Comparison of ENCODE assay signal across 8 cellular contexts in genomic region chr1:224113545-224113917, GRCh38. TPM values are rescaled to one million over a fixed set of nuclear protein-coding genes. Genes with fewer than 3 reads are reported as not detected.
DNase-seq lines count a peak whose midpoint lies in the region; ATAC-seq and TF ChIP-seq lines count a peak whose summit lies in the region.

No MANE protein-coding gene starts in this region.

- H2BK120ac ChIP-seq in mesenchymal stem cell (ENCODE audit: low read depth, low read length), result no peak overlapping the region

- no peak overlapping the region for H3K14ac ChIP-seq in mesenchymal stem cell (ENCODE audit: low read length in 2 of 2)

- H2AFZ ChIP-seq in mesenchymal stem cell (ENCODE audit: low read depth, low read length), result no peak overlapping the region

- H3K27me3 Mint-ChIP-seq in activated naive CD8-positive, alpha-beta T cell treated with anti-CD3 and anti-CD28 coated beads, Interleukin-2, amount 50 U/mL, for 24 hours, result peaks cover 4% of the 10 kb centered on the region

- H3K9me3 Mint-ChIP-seq in activated naive CD8-positive, alpha-beta T cell treated with anti-CD3 and anti-CD28 coated beads, Interleukin-2, amount 50 U/mL, for 24 hours, result no peaks in the 10 kb centered on the region

- peak overlapping the region; percentile 92 for H3K27ac Mint-ChIP-seq in activated naive CD8-positive, alpha-beta T cell treated with anti-CD3 and anti-CD28 coated beads, Interleukin-2, amount 50 U/mL, for 24 hours

- H3K23ac ChIP-seq in mesenchymal stem cell (ENCODE audit: low read length in 2 of 2), result no peak overlapping the region

- peaks cover 30% of the 10 kb centered on the region for H3K4me1 Mint-ChIP-seq in activated naive CD8-positive, alpha-beta T cell treated with anti-CD3 and anti-CD28 coated beads, Interleukin-2, amount 50 U/mL, for 24 hours

- H3K27ac ChIP-seq in mesenchymal stem cell (ENCODE audit: low read length, poor library complexity, severe bottlenecking), result no peak overlapping the region

- no peak overlapping the region for H2AK5ac ChIP-seq in mesenchymal stem cell (ENCODE audit: low read length, severe bottlenecking)

- H3K36me3 Mint-ChIP-seq in activated naive CD8-positive, alpha-beta T cell treated with anti-CD3 and anti-CD28 coated beads, Interleukin-2, amount 50 U/mL, for 24 hours (ENCODE audit: low read depth), result peaks cover 8% of the 10 kb centered on the region

- H3K27me3 ChIP-seq in H7 (ENCODE audit: control insufficient read depth, insufficient read depth, low read length), result no peaks in the 10 kb centered on the region
- peaks cover 0 to 8% of the 10 kb centered on the region in 2 experiments for H3K27me3 ChIP-seq in mesenchymal stem cell (ENCODE audit: control insufficient read depth in 1 of 2, insufficient read depth in 1 of 2, low read length in 2 of 2)

- H3K18ac ChIP-seq in mesenchymal stem cell (ENCODE audit: low read depth in 1 of 2, low read length in 2 of 2), result no peak overlapping the region

- H2BK12ac ChIP-seq in mesenchymal stem cell (ENCODE audit: low read length in 2 of 2), result no peak overlapping the region

- peak overlapping the region; percentile 86 for H3K4me3 Mint-ChIP-seq in activated naive CD8-positive, alpha-beta T cell treated with anti-CD3 and anti-CD28 coated beads, Interleukin-2, amount 50 U/mL, for 24 hours

- no peaks in the 10 kb centered on the region for H3K36me3 ChIP-seq in H7 (replicated peaks; ENCODE audit: control insufficient read depth, insufficient read depth, low read length)
- H3K36me3 ChIP-seq in mesenchymal stem cell (ENCODE audit: control insufficient read depth in 1 of 2, insufficient read depth in 2 of 2, low read depth in 1 of 2, low read length in 2 of 2), result no peaks in the 10 kb centered on the region

- no peak overlapping the region for H4K91ac ChIP-seq in mesenchymal stem cell (ENCODE audit: low read length)

- no peak overlapping the region for H4K8ac ChIP-seq in mesenchymal stem cell (ENCODE audit: low read length)

- peak overlapping the region; percentile 98 for H3K9ac ChIP-seq in mesenchymal stem cell (ENCODE audit: low read length)

- no peak for DNase-seq in AG10803 (ENCODE audit: low read depth)
- DNase-seq in H7, result no peak
- DNase-seq in activated naive CD8-positive, alpha-beta T cell treated with anti-CD3 and anti-CD28 coated beads, Interleukin-2, amount 50 U/mL, for 24 hours, result no peak
- DNase-seq in mesenchymal stem cell, result no peak
- no peak for DNase-seq in mucosa of gallbladder (ENCODE audit: low spot score)
- DNase-seq in G401 (ENCODE audit: low spot score), result no peak
- DNase-seq in Kasumi-1 (lab: John Stamatoyannopoulos, UW), result no peak
- DNase-seq in COLO668 (lab: John Stamatoyannopoulos, UW; ENCODE audit: unreplicated experiment), result no peak

- no peak for TF ChIP-seq CTCF in AG10803 (conservative IDR thresholded peaks at IDR 0.05; ENCODE audit: low read length)

- no peak overlapping the region for H3K4ac ChIP-seq in mesenchymal stem cell (ENCODE audit: low read depth in 1 of 2, low read length in 2 of 2)

- in situ Hi-C loops in G401 (cut with HindIII; ENCODE audit: low sequenced_read_pairs), result no loop called here

- no peak overlapping the region for H3K4me2 ChIP-seq in mesenchymal stem cell (ENCODE audit: low read length, poor library complexity, severe bottlenecking)

- H3K4me1 ChIP-seq in mesenchymal stem cell (ENCODE audit: control insufficient read depth, insufficient read depth, low read depth, low read length), result no peaks in the 10 kb centered on the region

- no peaks in the 10 kb centered on the region for H3K9me3 ChIP-seq in mesenchymal stem cell (ENCODE audit: control insufficient read depth, low read length)

- no peak overlapping the region for H2BK15ac ChIP-seq in mesenchymal stem cell (ENCODE audit: low read depth, poor library complexity, severe bottlenecking)

- H3K79me1 ChIP-seq in mesenchymal stem cell (replicated peaks; ENCODE audit: low read length, poor library complexity, severe bottlenecking), result no peaks in the 10 kb centered on the region

- H3K4me3 ChIP-seq in AG10803 (ENCODE audit: low read length) (peak overlapping the region; percentile 90), H7 (ENCODE audit: insufficient read depth, low read depth, low read length) (0 out of 2 replicates have a peak overlapping the region, but pooled peaks have one; percentile 99), mesenchymal stem cell (ENCODE audit: insufficient read depth in 1 of 2, low read depth in 1 of 2, low read length in 2 of 2) (peak overlapping the region; percentile 97 to 98)

- WGBS in mesenchymal stem cell, result 71% methylated on average over 2 of the region's 2 CpGs

- no peak for ATAC-seq in activated naive CD8-positive, alpha-beta T cell treated with anti-CD3 and anti-CD28 coated beads, Interleukin-2, amount 50 U/mL, for 24 hours

- H2BK5ac ChIP-seq in mesenchymal stem cell (ENCODE audit: low read depth, low read length, poor library complexity, severe bottlenecking), result no peak overlapping the region

RNA-seq across cellular contexts. Expression of gene FBXO28, which starts 0.4 kb away (rescaled TPM):
- 41.3 and 52.9 TPM in 2 replicates for total RNA-seq in H7 (2014; rRNA removed; shearing (Covaris generic))
- polyA plus RNA-seq in mesenchymal stem cell (2013, experiment 1 of 2), result 12.1 TPM
- polyA plus RNA-seq in mesenchymal stem cell (2013, experiment 2 of 2), result 12.8 TPM
- 29.6 TPM for total RNA-seq in mucosa of gallbladder
- total RNA-seq in G401 (2014; rRNA removed; shearing (Covaris generic)), result 75.0 and 98.4 TPM in 2 replicates
